ENCODE assay signal across 31 cellular contexts in the genomic region with DNA sequence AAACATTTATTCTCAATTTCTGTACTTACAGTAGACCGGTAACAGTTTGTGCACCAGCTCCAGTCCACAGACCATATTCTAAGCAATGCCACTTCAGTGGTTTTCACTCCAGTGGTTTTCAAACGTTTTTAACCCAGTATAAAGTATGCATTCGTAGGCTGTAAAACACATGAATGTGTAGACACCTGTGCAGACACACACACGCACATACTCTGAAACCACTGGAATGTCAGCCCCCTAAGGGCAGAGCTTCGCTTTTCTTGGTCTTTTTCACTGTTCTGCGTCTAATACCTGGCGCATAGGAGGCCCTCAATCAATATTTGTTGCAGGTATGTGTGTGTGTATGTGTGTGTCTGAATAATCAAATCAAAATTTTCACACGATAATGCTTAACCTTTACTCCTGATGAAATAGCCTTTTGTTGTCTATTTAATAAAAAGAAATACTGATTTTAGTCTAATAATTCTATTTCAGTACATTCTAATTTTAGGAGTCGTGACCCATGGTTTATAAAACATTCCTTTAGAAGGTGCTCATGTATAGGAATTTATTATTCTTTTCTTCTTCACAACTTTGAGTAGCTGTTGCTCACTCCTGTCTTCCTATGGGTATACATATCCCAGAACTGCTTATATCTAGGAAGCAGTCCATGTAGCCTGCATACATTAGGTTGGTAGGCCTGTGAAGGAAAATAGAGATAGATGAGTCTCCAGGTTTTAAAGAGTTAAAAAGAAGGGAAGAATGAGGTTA.
DNase-seq lines count a peak whose midpoint lies in the region; ATAC-seq, FAIRE-seq and TF ChIP-seq lines count a peak whose summit lies in the region.
"Had no signal": no experiment of that assay in that cellular context is flagged by ENCODE, and none has a peak within 500 bp of the region (broad histone marks: within the 10 kb centered on the region; RNA-seq: fewer than 3 reads in every experiment).

No MANE protein-coding gene starts in this region.

- H3K27ac Mint-ChIP-seq in Caco-2 (ENCODE audit: unreplicated experiment) (peak overlapping the region; percentile 4), osteocyte (ENCODE audit: unreplicated experiment) (peak overlapping the region; percentile 50)
- H3K27ac Mint-ChIP-seq: activated CD4-positive, alpha-beta T cell treated with anti-CD3 and anti-CD28 coated beads, Interleukin-2, amount 10 ng/mL, durations not matched to agents 24 days and 14 days; activated naive CD8-positive, alpha-beta T cell; mesothelial cell of epicardium; progenitor cell of endocrine pancreas; T-cell had no signal

- H2BK120ac ChIP-seq in IMR-90 (ENCODE audit: low read depth, low read length) = peak overlapping the region; percentile 18; the same call in 1 of the 2 replicates

- no peak overlapping the region for H3K18ac ChIP-seq in IMR-90 (ENCODE audit: low read depth, low read length)

- no peaks in the 10 kb centered on the region; the same call in 1 of the 2 replicates for H3K9me3 ChIP-seq in Caco-2
- H3K9me3 ChIP-seq in IMR-90 (ENCODE audit: control insufficient read depth, insufficient read depth, low read length) = no peaks in the 10 kb centered on the region
- H3K9me3 ChIP-seq in endothelial cell of umbilical vein (replicated peaks; ENCODE audit: control insufficient read depth, insufficient read depth, low read length) = no peaks in the 10 kb centered on the region
- H3K9me3 ChIP-seq: colonic mucosa, MG63, right lobe of liver, stomach, uterus had no signal

- no TSS peak for BruUV-seq in Caco-2 (replicated peaks; lab: Mats Ljungman, UMichigan)
- BruUV-seq in IMR-90 (replicated peaks; lab: Mats Ljungman, UMichigan) = no TSS peak
- BruUV-seq in endothelial cell of umbilical vein (replicated peaks; lab: Mats Ljungman, UMichigan) = no TSS peak

- ATAC-seq in IMR-90 (ENCODE audit: low read depth) = 0 out of 2 replicates have a peak, but pooled peaks have one; percentile 15
- ATAC-seq: T-cell had no signal

- in situ Hi-C loops in IMR-90 (cut with MboI; ENCODE audit: low sequenced_read_pairs) = no loop called here

- dilution Hi-C loops in IMR-90 (cut with HindIII; ENCODE audit: low sequenced_read_pairs, unreplicated experiment) (no loop called here), endothelial cell of umbilical vein (cut with MboI; ENCODE audit: extremely low pct_ligation_motif_present, low sequenced_read_pairs) (no loop called here)

- no peaks in the 10 kb centered on the region for H3K27me3 ChIP-seq in Caco-2 (replicated peaks; ENCODE audit: control insufficient read depth, insufficient read depth, low read length)
- H3K27me3 ChIP-seq in IMR-90 (ENCODE audit: control insufficient read depth, insufficient read depth, low read length) = no peaks in the 10 kb centered on the region
- H3K27me3 ChIP-seq in endothelial cell of umbilical vein (ENCODE audit: control insufficient read depth in 2 of 2, insufficient read depth in 2 of 2, low read length in 2 of 2) = no peaks in the 10 kb centered on the region
- H3K27me3 ChIP-seq: colonic mucosa, MG63, right lobe of liver, stomach, uterus had no signal

- H3K4me2 ChIP-seq in IMR-90 (ENCODE audit: low read depth, low read length) = no peak overlapping the region; the same call in 1 of the 2 replicates
- no peak overlapping the region for H3K4me2 ChIP-seq in endothelial cell of umbilical vein (ENCODE audit: insufficient read depth, low read length)

- 0 out of 2 replicates have a peak overlapping the region, but pooled peaks have one; percentile 13 for H3K14ac ChIP-seq in IMR-90 (replicated peaks; ENCODE audit: low read depth, low read length)

- intact Hi-C loops in Caco-2 (cut with micrococcal nuclease; ENCODE audit: unreplicated experiment) (no loop called here), IMR-90 (cut with micrococcal nuclease) (no loop called here), endothelial cell of umbilical vein (cut with micrococcal nuclease) (no loop called here), head of caudate nucleus (cut with DNase I) (no loop called here)

- no peak overlapping the region for H2AK5ac ChIP-seq in IMR-90 (ENCODE audit: low read depth, low read length)

- H4K8ac ChIP-seq in IMR-90 (ENCODE audit: low read depth in 2 of 2, low read length in 2 of 2) = 0 out of 4 replicates have a peak overlapping the region, but pooled peaks of 1 of the 2 experiments have one; percentile 4

- H3K56ac ChIP-seq in IMR-90 (ENCODE audit: extremely low read depth, insufficient read depth, low read length) = no peak overlapping the region

- H2BK20ac ChIP-seq in IMR-90 (ENCODE audit: low read depth, low read length) = peak overlapping the region; percentile 16; the same call in 1 of the 2 replicates

- no peak overlapping the region for H3K9ac ChIP-seq in IMR-90 (ENCODE audit: low read depth, low read length)
- no peak overlapping the region for H3K9ac ChIP-seq in endothelial cell of umbilical vein (replicated peaks; ENCODE audit: extremely low read depth, insufficient read depth, low read length)

- FAIRE-seq in endothelial cell of umbilical vein (lab: Jason Lieb, UNC) = no peak
- FAIRE-seq in GM12891 (lab: Jason Lieb, UNC) = no peak
- FAIRE-seq: kidney, RCC 7860 had no signal

- peaks cover 45% of the 10 kb centered on the region for H3K4me1 Mint-ChIP-seq in Caco-2 (ENCODE audit: low read depth, unreplicated experiment)
- H3K4me1 Mint-ChIP-seq in osteocyte (ENCODE audit: unreplicated experiment) = peaks cover 75% of the 10 kb centered on the region

- 0 out of 2 replicates have a peak, but pooled peaks cover 4% of the 10 kb centered on the region for H4K20me1 ChIP-seq in IMR-90 (ENCODE audit: insufficient read depth, low read length)
- H4K20me1 ChIP-seq in endothelial cell of umbilical vein (replicated peaks; ENCODE audit: control insufficient read depth, extremely low read depth, insufficient read depth, low read length) = no peaks in the 10 kb centered on the region

- H3K4me3 ChIP-seq in Caco-2 (ENCODE audit: low read depth, low read length) (no peak overlapping the region), IMR-90 (ENCODE audit: insufficient read depth, low read depth, low read length) (no peak overlapping the region), endothelial cell of umbilical vein (replicated peaks in 1 of 3; ENCODE audit: insufficient read depth in 1 of 3, low read depth in 1 of 3, low read length in 3 of 3) (no peak overlapping the region)
- H3K4me3 ChIP-seq: colonic mucosa, MG63, right lobe of liver, stomach, uterus had no signal

- POLR2A ChIA-PET in Caco-2 (lab: Charles Lee) (no interaction called here), IMR-90 (lab: Charles Lee; ENCODE audit: unreplicated experiment) (no interaction called here), endothelial cell of umbilical vein (lab: Charles Lee) (no interaction called here)

- CTCF ChIA-PET in Caco-2 (lab: Charles Lee) (no interaction called here), IMR-90 (lab: Yijun Ruan, JAX) (no interaction called here), endothelial cell of umbilical vein (lab: Charles Lee) (interaction anchor here (1.3 to 2.0 kb wide), 3 partner anchors 30 to 73 kb away, joined by 4 to 6 read pairs (median 4); no protein-coding TSS in a partner anchor)

- no peak overlapping the region; the same call in 1 of the 2 replicates for H4K5ac ChIP-seq in IMR-90 (ENCODE audit: low read depth, low read length)

- H3K9me1 ChIP-seq in IMR-90 (ENCODE audit: insufficient read depth, low read length) (peaks cover 17% of the 10 kb centered on the region), endothelial cell of umbilical vein (replicated peaks; ENCODE audit: control insufficient read depth, extremely low read depth, insufficient read depth, low read length) (no peaks in the 10 kb centered on the region)

- no peak overlapping the region for H3K23ac ChIP-seq in IMR-90 (ENCODE audit: low read depth, low read length)

- H3K27ac ChIP-seq in IMR-90 (ENCODE audit: insufficient read depth, low read length) (no peak overlapping the region), endothelial cell of umbilical vein (ENCODE audit: insufficient read depth, low read depth, low read length) (peak overlapping the region; percentile 12)
- H3K27ac ChIP-seq: colonic mucosa, right lobe of liver, stomach, uterus, WERI-Rb-1 had no signal

- DNase-seq in Caco-2 (no peak), IMR-90 (peak; percentile 43), endothelial cell of umbilical vein (ENCODE audit: low read depth, low spot score) (no peak), osteocyte (ENCODE audit: extremely low spot score, unreplicated experiment) (no peak), GM12891 (ENCODE audit: insufficient read length, low spot score) (no peak), head of caudate nucleus (no peak), ecto neural progenitor cell (ENCODE audit: low spot score) (no peak)
- DNase-seq: activated CD4-positive, alpha-beta T cell treated with anti-CD3 and anti-CD28 coated beads, Interleukin-2, amount 10 ng/mL, durations not matched to agents 24 days and 14 days; activated effector memory CD4-positive, alpha-beta T cell treated with Interleukin-2 at 50 U/mL for 16 hours; colonic mucosa; effector CD8-positive, alpha-beta T cell; GDM1; glutamatergic neuron; KG1; kidney; MG63; NCI-H1417; NCI-H2029 treated with DMSO at 0.1 percent for 48 hours; NCI-H2227 treated with DMSO at 0.1 percent for 48 hours; NCI-H526 treated with DMSO at 0.1 percent for 48 hours; right lobe of liver; stimulated activated CD4-positive, alpha-beta T cell treated with anti-CD3 and anti-CD28 coated beads, Interleukin-12 subunit alpha, Interleukin-12 subunit beta, amount 100 ng/mL, for 4 hours; stimulated activated CD4-positive, alpha-beta T cell treated with anti-CD3 and anti-CD28 coated beads, Interleukin-2, amount 100 ng/mL, for 48 hours; stomach; T-cell; uterus; WERI-Rb-1 had no signal

- TF ChIP-seq CTCF in Caco-2 (IDR thresholded peaks at IDR 0.05; ENCODE audit: insufficient read depth in 1 of 2, low read depth in 1 of 2, low read length in 1 of 2, severe bottlenecking in 1 of 2, unreplicated experiment in 1 of 2) = no peak
- no peak for TF ChIP-seq CTCF in IMR-90 (conservative IDR thresholded peaks at IDR 0.05; ENCODE audit: low read depth, low read length)
- no peak for TF ChIP-seq CTCF in endothelial cell of umbilical vein (IDR thresholded peaks at IDR 0.05; ENCODE audit: extremely low read depth in 1 of 2, insufficient read depth in 1 of 2, low read depth in 1 of 2, low read length in 2 of 2)
- no peak for TF ChIP-seq CTCF in osteocyte (IDR thresholded peaks at IDR 0.05)

- H3K36me3 Mint-ChIP-seq in Caco-2 (ENCODE audit: insufficient read depth, unreplicated experiment) (peaks cover 13% of the 10 kb centered on the region), osteocyte (ENCODE audit: unreplicated experiment) (peaks cover 7% of the 10 kb centered on the region)
- H3K36me3 Mint-ChIP-seq: activated naive CD8-positive, alpha-beta T cell; T-cell had no signal

- peak overlapping the region; percentile 25 for H2BK5ac ChIP-seq in IMR-90 (ENCODE audit: low read depth, low read length, poor library complexity, severe bottlenecking)

- H3K79me2 ChIP-seq in endothelial cell of umbilical vein (ENCODE audit: control insufficient read depth, insufficient read depth, low read length) = peaks cover 73% of the 10 kb centered on the region

- H3K4me3 Mint-ChIP-seq in Caco-2 (ENCODE audit: unreplicated experiment) (no peak overlapping the region), osteocyte (ENCODE audit: unreplicated experiment) (no peak overlapping the region)
- H3K4me3 Mint-ChIP-seq: activated CD4-positive, alpha-beta T cell treated with anti-CD3 and anti-CD28 coated beads, Interleukin-2, amount 10 ng/mL, durations not matched to agents 24 days and 14 days; activated naive CD8-positive, alpha-beta T cell; mesothelial cell of epicardium; T-cell had no signal

- no peaks in the 10 kb centered on the region for H3K36me3 ChIP-seq in Caco-2 (ENCODE audit: control insufficient read depth, insufficient read depth, low read length)
- no peaks in the 10 kb centered on the region for H3K36me3 ChIP-seq in IMR-90 (ENCODE audit: control insufficient read depth, insufficient read depth, low read length)
- H3K36me3 ChIP-seq in endothelial cell of umbilical vein (ENCODE audit: control insufficient read depth in 2 of 2, extremely low read depth in 1 of 2, insufficient read depth in 2 of 2, low read length in 2 of 2) = no peaks in the 10 kb centered on the region
- H3K36me3 ChIP-seq: colonic mucosa, MG63, right lobe of liver, stomach, uterus, WERI-Rb-1 had no signal

- H3K27me3 Mint-ChIP-seq in Caco-2 (ENCODE audit: insufficient read depth, unreplicated experiment) (no peaks in the 10 kb centered on the region), osteocyte (ENCODE audit: unreplicated experiment) (no peaks in the 10 kb centered on the region)
- H3K27me3 Mint-ChIP-seq: activated CD4-positive, alpha-beta T cell treated with anti-CD3 and anti-CD28 coated beads, Interleukin-2, amount 10 ng/mL, durations not matched to agents 24 days and 14 days; activated naive CD8-positive, alpha-beta T cell; progenitor cell of endocrine pancreas had no signal

- peak overlapping the region; percentile 55; the same call in 1 of the 2 replicates for H3K4ac ChIP-seq in IMR-90 (ENCODE audit: low read depth, low read length)

- H2AK9ac ChIP-seq in IMR-90 (replicated peaks; ENCODE audit: low read depth, low read length, poor library complexity) = no peak overlapping the region

- TF ChIP-seq POLR2A in IMR-90 (IDR thresholded peaks at IDR 0.05; ENCODE audit: low read depth, low read length) (no peak), endothelial cell of umbilical vein (IDR thresholded peaks at IDR 0.05; ENCODE audit: low read depth, low read length) (no peak), GM12891 (IDR thresholded peaks at IDR 0.05; ENCODE audit: low read depth, low read length) (no peak)

- H3K79me1 ChIP-seq in IMR-90 (ENCODE audit: low read depth in 1 of 2, low read length in 2 of 2) = peaks cover 34 to 61% of the 10 kb centered on the region in 2 experiments

- peaks cover 36% of the 10 kb centered on the region for H3K4me1 ChIP-seq in Caco-2
- peaks cover 10% of the 10 kb centered on the region for H3K4me1 ChIP-seq in IMR-90 (ENCODE audit: control insufficient read depth, insufficient read depth, low read length)
- H3K4me1 ChIP-seq in endothelial cell of umbilical vein (ENCODE audit: control insufficient read depth, extremely low read depth, insufficient read depth, low read length) = peaks cover 73% of the 10 kb centered on the region
- H3K4me1 ChIP-seq: colonic mucosa, right lobe of liver, uterus had no signal

- no peaks in the 10 kb centered on the region for H3K9me3 Mint-ChIP-seq in Caco-2 (ENCODE audit: unreplicated experiment)
- H3K9me3 Mint-ChIP-seq in osteocyte (ENCODE audit: unreplicated experiment) = no peaks in the 10 kb centered on the region
- H3K9me3 Mint-ChIP-seq: T-cell had no signal

- TF ChIP-seq RAD21 in IMR-90 (IDR thresholded peaks at IDR 0.05; ENCODE audit: low read length) = no peak

- peak overlapping the region; percentile 32; the same call in 1 of the 3 replicates for H2BK15ac ChIP-seq in IMR-90 (ENCODE audit: low read depth, low read length)

- H4K91ac ChIP-seq in IMR-90 (ENCODE audit: insufficient read depth, low read depth, low read length) = peak overlapping the region; percentile 23; the same call in 1 of the 2 replicates

- no CpG with 5 or more reads among the region's 9 CpGs for WGBS in IMR-90 (ENCODE audit: extremely low coverage in 2 of 2, insufficient read length in 1 of 2), 2 experiments

- H2AFZ ChIP-seq in IMR-90 (replicated peaks; ENCODE audit: low read length, poor library complexity) (no peak overlapping the region), endothelial cell of umbilical vein (ENCODE audit: low read depth, low read length) (no peak overlapping the region)
